Comparison of ENCODE assay signal across 8 cellular contexts in the genomic region with DNA sequence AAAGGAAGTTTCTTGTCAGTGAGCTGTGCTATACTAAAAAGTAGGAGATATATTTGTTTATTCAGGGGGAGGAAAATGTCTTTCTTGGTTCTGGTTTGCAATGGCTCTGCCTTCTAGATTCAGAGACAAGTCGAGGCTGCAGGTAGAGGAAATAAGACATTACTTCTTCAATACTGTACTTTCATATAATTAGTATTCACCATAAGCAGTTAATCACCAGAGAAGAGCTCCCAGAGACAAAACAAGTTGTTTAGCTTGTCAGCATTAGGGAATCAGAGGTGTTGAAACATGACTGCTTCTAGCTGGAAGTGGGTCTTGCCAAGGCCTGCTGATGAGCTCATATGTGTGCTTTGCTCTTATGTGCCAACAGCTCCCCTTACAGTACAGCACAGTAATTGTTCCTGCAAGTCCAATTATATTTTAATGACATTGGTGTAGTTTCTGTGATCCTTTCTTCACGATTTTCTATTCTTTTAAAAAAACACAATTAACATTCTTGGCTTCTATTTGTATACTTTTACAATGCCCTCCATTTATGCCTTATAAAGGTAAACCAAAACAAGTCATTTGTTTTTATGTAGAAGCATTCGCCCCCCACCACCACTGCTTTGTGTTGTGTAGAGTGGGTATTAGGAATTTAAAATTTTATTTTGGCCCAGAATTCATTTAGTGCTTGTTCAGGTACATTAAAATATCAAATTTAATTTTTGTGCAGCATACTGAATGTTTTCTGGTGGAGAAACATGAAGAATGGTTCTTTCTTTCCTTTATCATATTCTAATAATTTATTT.
DNase-seq lines count a peak whose midpoint lies in the region; ATAC-seq and TF ChIP-seq lines count a peak whose summit lies in the region.

No MANE protein-coding gene starts in this region.

- DNase-seq in EL (peak; percentile 84), NCI-H748 treated with DMSO at 0.1 percent for 48 hours (lab: John Stamatoyannopoulos, UW) (peak; percentile 76), foreskin keratinocyte (peak; percentile 84 to 91), neural crest cell (ENCODE audit: low read depth, low spot score) (no peak), OCI-M2 (lab: John Stamatoyannopoulos, UW; ENCODE audit: unreplicated experiment) (no peak)

- no peaks in the 10 kb centered on the region for H3K9me3 Mint-ChIP-seq in activated T-helper 17 cell treated with anti-CD3 and anti-CD28 coated beads, Interleukin-2, amount 50 U/mL, for 72 hours
- H3K9me3 Mint-ChIP-seq in neural crest cell, result peaks cover 2% of the 10 kb centered on the region

- H3K36me3 Mint-ChIP-seq in activated T-helper 17 cell treated with anti-CD3 and anti-CD28 coated beads, Interleukin-2, amount 50 U/mL, for 72 hours (ENCODE audit: low read depth), result no peaks in the 10 kb centered on the region
- H3K36me3 Mint-ChIP-seq in neural crest cell (ENCODE audit: low read depth), result no peaks in the 10 kb centered on the region

- no peaks in the 10 kb centered on the region for H3K4me1 Mint-ChIP-seq in activated T-helper 17 cell treated with anti-CD3 and anti-CD28 coated beads, Interleukin-2, amount 50 U/mL, for 72 hours
- peaks cover 19% of the 10 kb centered on the region for H3K4me1 Mint-ChIP-seq in neural crest cell

- H3K27ac Mint-ChIP-seq in activated T-helper 17 cell treated with anti-CD3 and anti-CD28 coated beads, Interleukin-2, amount 50 U/mL, for 72 hours, result no peak overlapping the region
- H3K27ac Mint-ChIP-seq in neural crest cell (ENCODE audit: unreplicated experiment), result no peak overlapping the region

- peak; percentile 98 for TF ChIP-seq CTCF in foreskin keratinocyte (conservative IDR thresholded peaks at IDR 0.05)
- peak; percentile 83 for TF ChIP-seq CTCF in neural crest cell (conservative IDR thresholded peaks at IDR 0.05)

- no peaks in the 10 kb centered on the region for H3K27me3 Mint-ChIP-seq in activated T-helper 17 cell treated with anti-CD3 and anti-CD28 coated beads, Interleukin-2, amount 50 U/mL, for 72 hours
- no peaks in the 10 kb centered on the region for H3K27me3 Mint-ChIP-seq in neural crest cell (ENCODE audit: low read depth)

- no peaks in the 10 kb centered on the region for H3K27me3 ChIP-seq in foreskin keratinocyte

- H3K4me1 ChIP-seq in foreskin keratinocyte, result peaks cover 27% of the 10 kb centered on the region

- no peak overlapping the region for H3K27ac ChIP-seq in foreskin keratinocyte

- ATAC-seq in GM21381 (IDR thresholded peaks at IDR 0.05; ENCODE audit: unreplicated experiment), result peak; percentile 77
- ATAC-seq in HG03575 (IDR thresholded peaks at IDR 0.05; ENCODE audit: extremely low read depth, insufficient number of reproducible peaks, low FRiP score, unreplicated experiment), result peak; percentile 84
- peak; percentile 72 for ATAC-seq in activated T-helper 17 cell treated with anti-CD3 and anti-CD28 coated beads, Interleukin-2, amount 50 U/mL, for 72 hours (replicated peaks)
- peak; percentile 99 for ATAC-seq in foreskin keratinocyte

- H3K4me3 Mint-ChIP-seq in activated T-helper 17 cell treated with anti-CD3 and anti-CD28 coated beads, Interleukin-2, amount 50 U/mL, for 72 hours, result no peak overlapping the region
- H3K4me3 Mint-ChIP-seq in neural crest cell, result no peak overlapping the region

Comparison
In these comparisons a context has a peak if more than half of its experiments do, and no peak if none do; other contexts are left out.
1. DNase-seq: peak in EL (single experiment), NCI-H748 treated with DMSO at 0.1 percent for 48 hours (single experiment) and foreskin keratinocyte (2 of 2); none in neural crest cell (single experiment) and OCI-M2 (single experiment).
2. Peak in every context shown above with its lines, with median percentiles within 50 percentile points of each other: ATAC-seq.